15 cellular contexts compared by ENCODE assay signal in the genomic region with DNA sequence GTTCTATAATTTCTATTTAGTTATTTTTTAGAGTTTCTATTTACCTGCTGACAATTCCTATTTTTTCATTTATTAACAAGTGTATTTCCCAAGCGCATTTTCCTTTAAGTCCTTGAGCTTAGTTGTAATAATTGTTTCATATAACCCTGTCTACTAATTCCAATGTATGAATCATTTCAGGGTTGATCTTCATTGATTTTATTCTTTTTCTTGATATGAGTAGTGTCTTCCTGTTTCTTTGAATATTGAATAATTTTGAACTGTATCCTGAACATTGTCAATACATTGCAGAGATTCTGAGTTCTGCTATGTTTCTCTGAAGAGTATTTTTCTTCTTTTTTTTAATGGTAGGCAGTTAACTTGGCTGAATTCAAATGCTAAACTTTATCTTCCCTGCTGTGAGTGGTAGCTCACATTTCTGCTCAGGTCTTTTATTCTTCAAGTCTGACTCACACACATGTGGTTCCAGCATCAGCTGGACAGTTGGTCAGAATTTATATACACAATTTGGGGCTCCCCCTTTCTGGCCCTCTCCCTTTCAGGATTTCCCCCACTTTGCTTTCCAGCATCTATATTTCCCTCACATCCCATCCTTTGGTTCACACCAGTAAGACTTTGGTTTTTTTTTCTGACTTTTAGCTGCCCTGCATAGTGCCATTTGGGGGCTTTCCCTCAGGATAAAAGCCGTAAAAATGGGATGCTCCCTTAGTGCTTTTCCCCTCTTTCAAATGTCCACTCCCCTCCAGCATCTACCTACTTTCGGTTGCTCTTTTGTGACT. TPM values are rescaled to one million over a fixed set of nuclear protein-coding genes. Genes with fewer than 3 reads are reported as not detected.
DNase-seq lines count a peak whose midpoint lies in the region; ATAC-seq and TF ChIP-seq lines count a peak whose summit lies in the region.
"Had no signal": no experiment of that assay in that cellular context is flagged by ENCODE, and none has a peak within 500 bp of the region (broad histone marks: within the 10 kb centered on the region; RNA-seq: fewer than 3 reads in every experiment).

No MANE protein-coding gene starts in this region.

- in situ Hi-C loops in KBM-7 (cut with MboI; ENCODE audit: low pct_unique_long_range_greater_than_20kb, low sequenced_read_pairs), result no loop called here

- no peaks in the 10 kb centered on the region; the same call in 1 of the 2 replicates for H3K9me3 ChIP-seq in PC-9 (ENCODE audit: insufficient read depth, low read depth)
- H3K9me3 ChIP-seq: pancreas had no signal

- no peak for ATAC-seq in GM19463 (IDR thresholded peaks at IDR 0.05; ENCODE audit: unreplicated experiment)
- ATAC-seq: pancreas had no signal

- no peaks in the 10 kb centered on the region for H3K27me3 Mint-ChIP-seq in HFFc6 (ENCODE audit: insufficient read depth)

- no peaks in the 10 kb centered on the region for H3K79me2 ChIP-seq in PC-9 (ENCODE audit: low read depth)
- H3K79me2 ChIP-seq: hepatocyte had no signal

- no peaks in the 10 kb centered on the region for H3K36me3 Mint-ChIP-seq in HFFc6 (ENCODE audit: low read depth)

- H3K27me3 ChIP-seq in PC-9 (ENCODE audit: insufficient read depth, low read depth), result no peaks in the 10 kb centered on the region
- H3K27me3 ChIP-seq: hepatocyte, pancreas had no signal

- peaks cover 33% of the 10 kb centered on the region for H3K4me1 Mint-ChIP-seq in HFFc6 (ENCODE audit: low read depth)

- peak overlapping the region; percentile 19; the same call in 1 of the 2 replicates for H3K4me2 ChIP-seq in PC-9
- H3K4me2 ChIP-seq: hepatocyte had no signal

- TF ChIP-seq CTCF in HFFc6 (IDR thresholded peaks at IDR 0.05) (no peak), PC-9 (conservative IDR thresholded peaks at IDR 0.05) (no peak), foreskin fibroblast (IDR thresholded peaks at IDR 0.05; ENCODE audit: low read depth, low read length) (no peak)

- H3K9me3 Mint-ChIP-seq in HFFc6, result no peaks in the 10 kb centered on the region

- intact Hi-C loops in PC-9 (cut with micrococcal nuclease; ENCODE audit: unreplicated experiment), result no loop called here

- H3K4me3 Mint-ChIP-seq in HFFc6, result peak overlapping the region; percentile 46; the same call in 1 of the 2 replicates

- H3K4me1 ChIP-seq in PC-9 (replicated peaks; ENCODE audit: insufficient read depth), result peaks cover 40% of the 10 kb centered on the region

- H3K4me3 ChIP-seq in PC-9 (no peak overlapping the region), foreskin fibroblast (ENCODE audit: low read depth in 1 of 2, low read length in 2 of 2) (no peak overlapping the region)
- H3K4me3 ChIP-seq: hepatocyte, pancreas had no signal

- no peak overlapping the region for H2AFZ ChIP-seq in PC-9
- H2AFZ ChIP-seq: hepatocyte had no signal

- POLR2A ChIA-PET in PC-9 (lab: Charles Lee; ENCODE audit: unreplicated experiment), result interaction anchor here (0.6 kb wide), 2 partner anchors 34 to 53 kb away, joined by 3 to 7 read pairs; no protein-coding TSS in a partner anchor

- no peaks in the 10 kb centered on the region for H4K20me1 ChIP-seq in PC-9 (ENCODE audit: insufficient read depth)

- H3K27ac Mint-ChIP-seq in HFFc6, result peak overlapping the region; percentile 54; the same call in 1 of the 2 replicates

- no peak overlapping the region; the same call in 1 of the 2 replicates for H3K27ac ChIP-seq in PC-9
- H3K27ac ChIP-seq: hepatocyte, pancreas, RWPE1 had no signal

- H3K9me2 ChIP-seq in PC-9 (ENCODE audit: insufficient read depth), result 0 out of 2 replicates have a peak, but pooled peaks cover 4% of the 10 kb centered on the region

- no peaks in the 10 kb centered on the region for H3K36me3 ChIP-seq in PC-9 (ENCODE audit: low read depth)
- H3K36me3 ChIP-seq: pancreas had no signal

- no TSS peak for BruUV-seq in PC-9 (replicated peaks; lab: Mats Ljungman, UMichigan)

- no peaks in the 10 kb centered on the region for H3F3A ChIP-seq in PC-9 (ENCODE audit: insufficient read depth, low read depth)

- CTCF ChIA-PET in PC-9 (lab: Charles Lee), result interaction anchor here (0.6 to 0.7 kb wide), 3 partner anchors 26 to 1485 kb away, joined by 3 to 5 read pairs (median 4); no protein-coding TSS in a partner anchor

- DNase-seq in ELR (ENCODE audit: low read depth) (peak; percentile 69), HFFc6 (peak; percentile 18), PC-9 (no peak), foreskin fibroblast (peak; percentile 34 to 70), KBM-7 (no peak), NCI-H1092 (lab: John Stamatoyannopoulos, UW) (no peak), DMS79 (lab: John Stamatoyannopoulos, UW) (no peak)
- DNase-seq: AML-193; DND-41; Kasumi-1; pancreas; stimulated activated CD4-positive, alpha-beta T cell treated with anti-CD3 and anti-CD28 coated beads, Interleukin-15, amount 100 ng/mL, for 24 hours had no signal

RNA-seq across cellular contexts. Expression of gene WDR26, which starts 54.4 kb away (rescaled TPM):
- total RNA-seq in HFFc6 (2021; fragmentation: NEBNext Ultra II Directional; extraction: Animal tissue kit (Norgen Biotek cat#: 25700)), result 100 to 1,000 TPM in 1 of 6 experiments, 10 to 100 TPM in 5; 85.4 to 105 (median 90.8) TPM
- 76.0 and 88.9 TPM in 2 replicates for total RNA-seq in PC-9 (2021)

Comparison
In these comparisons a context has a peak if more than half of its experiments do, and no peak if none do; other contexts are left out.
1. DNase-seq: peak in ELR (single experiment), HFFc6 (single experiment) and foreskin fibroblast (2 of 2); none in PC-9 (0 of 2), KBM-7 (single experiment), NCI-H1092 (single experiment) and DMS79 (single experiment).